In genomic region chr3:124731760-124732159, GRCh38 we compare ENCODE assay signal across 11 cellular contexts. TPM values are rescaled to one million over a fixed set of nuclear protein-coding genes. Genes with fewer than 3 reads are reported as not detected.
A peak's percentile ranks its signal among the peaks of the same experiment; 100 is the strongest.
DNase-seq lines count a peak whose midpoint lies in the region; FAIRE-seq and TF ChIP-seq lines count a peak whose summit lies in the region.
"Had no signal": no experiment of that assay in that cellular context is flagged by ENCODE, and none has a peak within 500 bp of the region (broad histone marks: within the 10 kb centered on the region; RNA-seq: fewer than 3 reads in every experiment).

No MANE protein-coding gene starts in this region.

- H3K4me2 ChIP-seq in DOHH2 (ENCODE audit: low read length) = peak overlapping the region; percentile 99
- no peak overlapping the region for H3K4me2 ChIP-seq in neural cell (ENCODE audit: low read length)

- H3K27ac ChIP-seq in DOHH2 (ENCODE audit: low read depth, low read length) (no peak overlapping the region), neural cell (ENCODE audit: low read length) (no peak overlapping the region)

- peaks cover 2% of the 10 kb centered on the region for H3K27me3 Mint-ChIP-seq in activated naive CD8-positive, alpha-beta T cell

- H2AFZ ChIP-seq in neural cell (ENCODE audit: low read depth, low read length) = no peak overlapping the region

- no peak for TF ChIP-seq EP300 in neural cell (conservative IDR thresholded peaks at IDR 0.05; ENCODE audit: poor library complexity, severe bottlenecking)

- TF ChIP-seq RAD21 in neural cell (conservative IDR thresholded peaks at IDR 0.05) = no peak

- no peaks in the 10 kb centered on the region for H3K9me2 ChIP-seq in DOHH2 (replicated peaks; ENCODE audit: control insufficient read depth, low read length)
- H3K9me2 ChIP-seq in neural cell (ENCODE audit: insufficient read depth, low read length) = no peaks in the 10 kb centered on the region

- H4K20me1 ChIP-seq in DOHH2 (ENCODE audit: control insufficient read depth, insufficient read depth, low read depth, low read length) = 0 out of 2 replicates have a peak, but pooled peaks cover 3% of the 10 kb centered on the region
- no peaks in the 10 kb centered on the region for H4K20me1 ChIP-seq in neural cell (ENCODE audit: insufficient read depth)

- H3F3A ChIP-seq in DOHH2 (ENCODE audit: control insufficient read depth, insufficient read depth) (0 out of 2 replicates have a peak, but pooled peaks cover 2% of the 10 kb centered on the region), neural cell (ENCODE audit: insufficient read depth, low read length, poor library complexity, severe bottlenecking) (no peaks in the 10 kb centered on the region)

- peaks cover 27% of the 10 kb centered on the region for H3K4me1 ChIP-seq in DOHH2 (ENCODE audit: control insufficient read depth, low read length)

- H3K36me3 Mint-ChIP-seq in activated naive CD8-positive, alpha-beta T cell = peaks cover 3% of the 10 kb centered on the region

- no peak overlapping the region for H3K9ac ChIP-seq in neural cell (ENCODE audit: low read length)

- no peak overlapping the region for H3K27ac Mint-ChIP-seq in activated naive CD8-positive, alpha-beta T cell

- H3K9me3 ChIP-seq in DOHH2 (ENCODE audit: control insufficient read depth, insufficient read depth, low read length) (no peaks in the 10 kb centered on the region), neural cell (ENCODE audit: low read length) (no peaks in the 10 kb centered on the region)

- peaks cover 55% of the 10 kb centered on the region for H3K36me3 ChIP-seq in DOHH2 (ENCODE audit: control insufficient read depth, low read length)
- H3K36me3 ChIP-seq in neural cell (ENCODE audit: insufficient read depth, low read length) = no peaks in the 10 kb centered on the region

- H3K9me3 Mint-ChIP-seq in activated naive CD8-positive, alpha-beta T cell (ENCODE audit: low read depth) = no peaks in the 10 kb centered on the region

- TF ChIP-seq CTCF in DOHH2 (IDR thresholded peaks at IDR 0.05; ENCODE audit: low read depth, low read length, poor library complexity, severe bottlenecking) (no peak), neural cell (IDR thresholded peaks at IDR 0.05; ENCODE audit: poor library complexity, severe bottlenecking) (no peak)

- peak overlapping the region; percentile 100 for H3K4me3 Mint-ChIP-seq in activated naive CD8-positive, alpha-beta T cell

- H3K4me3 ChIP-seq in DOHH2 (ENCODE audit: low read length) = peak overlapping the region; percentile 97
- peak overlapping the region; percentile 83; the same call in 1 of the 2 replicates for H3K4me3 ChIP-seq in Jurkat, Clone E6-1 (ENCODE audit: low read length)
- H3K4me3 ChIP-seq in neural cell (ENCODE audit: low read length) = peak overlapping the region; percentile 92

- H3K27me3 ChIP-seq in DOHH2 (ENCODE audit: control insufficient read depth, low read length) (no peaks in the 10 kb centered on the region), neural cell (ENCODE audit: insufficient read depth, low read depth, low read length) (no peaks in the 10 kb centered on the region)

- FAIRE-seq in urothelium cell line (lab: Jason Lieb, UNC) = no peak

- H3K4me1 Mint-ChIP-seq in activated naive CD8-positive, alpha-beta T cell (ENCODE audit: low read depth) = peaks cover 48% of the 10 kb centered on the region

- H3K79me2 ChIP-seq in DOHH2 (ENCODE audit: control insufficient read depth, low read length) = peaks cover 65% of the 10 kb centered on the region
- H3K79me2 ChIP-seq in neural cell (replicated peaks; ENCODE audit: insufficient read depth, low read length) = peaks cover 33% of the 10 kb centered on the region

- no peak for DNase-seq in Jurkat, Clone E6-1 (ENCODE audit: low read depth, low spot score)
- DNase-seq in NCI-H146 treated with DMSO at 0.1 percent for 48 hours (lab: John Stamatoyannopoulos, UW; ENCODE audit: unreplicated experiment) (no peak), iPS-NIHi11 (ENCODE audit: low spot score) (no peak), urothelium cell line (ENCODE audit: low spot score) (no peak)
- DNase-seq: activated effector memory CD4-positive, alpha-beta T cell treated with Interleukin-2 at 50 U/mL for 16 hours; EL; hippocampal formation; SW 1271 had no signal

TF ChIP-seq in neural cell, 6 proteins besides CTCF, POLR2A, EP300 and RAD21:
- TF ChIP-seq REST (IDR thresholded peaks at IDR 0.05; ENCODE audit: borderline replicate concordance) (no peak), POLR2AphosphoS5 (IDR thresholded peaks at IDR 0.05) (no peak), MXI1 (conservative IDR thresholded peaks at IDR 0.05; ENCODE audit: poor library complexity, severe bottlenecking) (no peak), TAF1 (IDR thresholded peaks at IDR 0.05; ENCODE audit: low read depth) (no peak)

RNA-seq across cellular contexts. Expression of gene UMPS, which starts 1.5 kb away (rescaled TPM):
- polyA plus RNA-seq in Jurkat, Clone E6-1 (2012; ENCODE audit: insufficient read depth, insufficient read length) = 102 TPM
- 22.5 and 30.0 TPM in 2 replicates for polyA plus RNA-seq in neural cell
- polyA minus RNA-seq in neural cell = 45.3 and 50.9 TPM in 2 replicates
